In the genomic region with DNA sequence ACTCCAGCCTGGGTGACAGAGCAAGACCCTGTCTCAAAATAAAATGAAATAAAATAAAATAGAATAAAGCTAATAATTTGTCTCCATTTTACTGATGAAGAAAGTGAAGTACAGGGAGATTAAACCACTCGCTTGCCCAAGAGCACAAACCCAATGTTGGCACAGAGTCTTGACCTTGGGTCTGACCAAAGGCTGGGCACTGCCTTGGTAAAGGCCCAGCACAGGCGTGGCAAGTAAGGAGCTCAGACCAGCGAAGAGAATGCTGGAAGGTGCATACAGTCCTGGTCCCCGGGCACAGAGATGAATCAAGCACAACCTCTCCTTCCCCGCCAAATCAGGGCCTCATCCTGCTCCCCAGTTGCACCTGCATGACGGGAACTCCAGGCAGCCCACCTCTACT, we compare ENCODE assay signal across 21 cellular contexts.
"Had no signal": no experiment of that assay in that cellular context is flagged by ENCODE, and none has a peak within 500 bp of the region (broad histone marks: within the 10 kb centered on the region; RNA-seq: fewer than 3 reads in every experiment).

No MANE protein-coding gene starts in this region.

- H2AFZ ChIP-seq: neural progenitor cell, parathyroid adenoma had no signal

- H3K27ac Mint-ChIP-seq: activated B cell treated with CpG ODN at 0.5 μM for 24 hours; activated CD8-positive, alpha-beta T cell treated with anti-CD3 and anti-CD28 coated beads, Interleukin-2, amount 10 ng/mL, durations not matched to agents 7 days and 5 days; activated naive CD8-positive, alpha-beta T cell; neural progenitor cell; T-helper 1 cell treated with Interleukin-12 subunit alpha and Interleukin-12 subunit beta and Interleukin-4 antibody, amounts not matched to agents 30 μg/mL and 1 μg/mL, for 36 hours had no signal

- H3K4me2 ChIP-seq: neural progenitor cell had no signal

- H3K4me1 Mint-ChIP-seq: activated B cell treated with CpG ODN at 0.5 μM for 24 hours; stimulated activated naive CD8-positive, alpha-beta T cell treated with anti-CD3 and anti-CD28 coated beads, Interleukin-15, amount 100 ng/mL, for 72 hours had no signal

- H3K4me1 ChIP-seq: parathyroid adenoma had no signal

- H3K9me3 Mint-ChIP-seq: activated B cell treated with CpG ODN at 0.5 μM for 24 hours; naive B cell; neural progenitor cell; stimulated activated naive CD8-positive, alpha-beta T cell treated with anti-CD3 and anti-CD28 coated beads, Interleukin-15, amount 100 ng/mL, for 72 hours; T-helper 1 cell treated with Interleukin-12 subunit alpha and Interleukin-12 subunit beta and Interleukin-4 antibody, amounts not matched to agents 30 μg/mL and 1 μg/mL, for 36 hours had no signal

- DNase-seq: activated B cell treated with CpG ODN at 0.5 μM for 24 hours; activated CD4-positive, alpha-beta T cell treated with anti-CD3 and anti-CD28 coated beads for 48 hours; activated CD8-positive, alpha-beta memory T cell treated with anti-CD3 and anti-CD28 coated beads, Interleukin-2, amount 50 U/mL, for 4 hours; activated CD8-positive, alpha-beta T cell treated with anti-CD3 and anti-CD28 coated beads, Interleukin-2, amount 10 ng/mL, durations not matched to agents 7 days and 5 days; activated gamma-delta T cell; activated T-cell treated with anti-CD3 and anti-CD28 coated beads, Interleukin-2, amount 50 U/mL, for 48 hours; amygdala; brain microvascular endothelial cell; cerebellar nuclear complex; effector memory CD4-positive, alpha-beta T cell; glutamatergic neuron; kidney glomerular epithelial cell; naive B cell; retina; stimulated activated naive CD8-positive, alpha-beta T cell treated with anti-CD3 and anti-CD28 coated beads, Interleukin-15, amount 100 ng/mL, for 72 hours had no signal

- H3K4me3 ChIP-seq: lung, neural progenitor cell, skin epidermis had no signal

- H3K27ac ChIP-seq: brain microvascular endothelial cell, neural progenitor cell, parathyroid adenoma had no signal

- H3K36me3 ChIP-seq: brain microvascular endothelial cell, neural progenitor cell had no signal

- H3K36me3 Mint-ChIP-seq: activated naive CD8-positive, alpha-beta T cell; naive B cell had no signal

- ATAC-seq: activated CD8-positive, alpha-beta T cell treated with anti-CD3 and anti-CD28 coated beads, Interleukin-2, amount 10 ng/mL, durations not matched to agents 7 days and 5 days; stimulated activated naive CD8-positive, alpha-beta T cell treated with anti-CD3 and anti-CD28 coated beads, Interleukin-15, amount 100 ng/mL, for 72 hours had no signal

- H3K9ac ChIP-seq: neural progenitor cell, parathyroid adenoma had no signal

- H3K4me3 Mint-ChIP-seq: activated B cell treated with CpG ODN at 0.5 μM for 24 hours; activated CD8-positive, alpha-beta T cell treated with anti-CD3 and anti-CD28 coated beads, Interleukin-2, amount 10 ng/mL, durations not matched to agents 7 days and 5 days; activated naive CD8-positive, alpha-beta T cell; naive B cell; neural progenitor cell; stimulated activated naive CD8-positive, alpha-beta T cell treated with anti-CD3 and anti-CD28 coated beads, Interleukin-15, amount 100 ng/mL, for 72 hours; T-helper 1 cell treated with Interleukin-12 subunit alpha and Interleukin-12 subunit beta and Interleukin-4 antibody, amounts not matched to agents 30 μg/mL and 1 μg/mL, for 36 hours had no signal

- H3K27me3 ChIP-seq: brain microvascular endothelial cell had no signal

- H3K27me3 Mint-ChIP-seq: activated B cell treated with CpG ODN at 0.5 μM for 24 hours; activated naive CD8-positive, alpha-beta T cell; naive B cell; stimulated activated naive CD8-positive, alpha-beta T cell treated with anti-CD3 and anti-CD28 coated beads, Interleukin-15, amount 100 ng/mL, for 72 hours had no signal
